ENCODE assay signal across 9 cellular contexts in genomic region chr5:157463621-157464407, GRCh38. TPM values are rescaled to one million over a fixed set of nuclear protein-coding genes. Genes with fewer than 3 reads are reported as not detected.
A peak's percentile ranks its signal among the peaks of the same experiment; 100 is the strongest.
DNase-seq lines count a peak whose midpoint lies in the region; ATAC-seq and TF ChIP-seq lines count a peak whose summit lies in the region.
"Had no signal": no experiment of that assay in that cellular context is flagged by ENCODE, and none has a peak within 500 bp of the region (broad histone marks: within the 10 kb centered on the region; RNA-seq: fewer than 3 reads in every experiment).

No MANE protein-coding gene starts in this region.

- intact Hi-C loops in psoas muscle (cut with DNase I), result no loop called here

- 51 to 64% (median 56%) methylated on average over 7 of the region's 7 CpGs for WGBS in psoas muscle, 3 donors

- no peak for TF ChIP-seq CTCF in chondrocyte (IDR thresholded peaks at IDR 0.05)
- TF ChIP-seq CTCF in psoas muscle (IDR thresholded peaks at IDR 0.05), result no peak

- peaks cover 21% of the 10 kb centered on the region for H3K4me1 Mint-ChIP-seq in chondrocyte (ENCODE audit: low read depth)

- peak; percentile 21 for ATAC-seq in HG03025 (IDR thresholded peaks at IDR 0.05; ENCODE audit: low FRiP score, unreplicated experiment)
- ATAC-seq in psoas muscle, result peak; percentile 70 to 77 (median 76)
- no peak for ATAC-seq in HG02571 (IDR thresholded peaks at IDR 0.05; ENCODE audit: unreplicated experiment)

- H3K27ac ChIP-seq in psoas muscle, result peak overlapping the region; percentile 62

- H3K9me3 Mint-ChIP-seq in chondrocyte (ENCODE audit: low read depth), result no peaks in the 10 kb centered on the region
- H3K9me3 Mint-ChIP-seq: activated naive CD8-positive, alpha-beta T cell treated with anti-CD3 and anti-CD28 coated beads, Interleukin-2, amount 10 ng/mL, durations not matched to agents 7 days and 5 days had no signal

- H3K4me3 ChIP-seq in psoas muscle, result no peak overlapping the region

- H3K27ac Mint-ChIP-seq in chondrocyte (ENCODE audit: unreplicated experiment), result peak overlapping the region; percentile 62
- H3K27ac Mint-ChIP-seq: activated naive CD8-positive, alpha-beta T cell treated with anti-CD3 and anti-CD28 coated beads, Interleukin-2, amount 10 ng/mL, durations not matched to agents 7 days and 5 days had no signal

- H3K4me3 Mint-ChIP-seq in chondrocyte (ENCODE audit: unreplicated experiment), result no peak overlapping the region
- H3K4me3 Mint-ChIP-seq: activated naive CD8-positive, alpha-beta T cell treated with anti-CD3 and anti-CD28 coated beads, Interleukin-2, amount 10 ng/mL, durations not matched to agents 7 days and 5 days had no signal

- no peaks in the 10 kb centered on the region for H3K27me3 Mint-ChIP-seq in chondrocyte (ENCODE audit: low read depth)

- H3K9ac ChIP-seq in ES-I3 (ENCODE audit: low read depth, low read length), result peak overlapping the region; percentile 24; the same call in 1 of the 2 replicates

- H3K4me1 ChIP-seq in ES-I3 (ENCODE audit: insufficient read depth, low read length), result peaks cover 17% of the 10 kb centered on the region
- H3K4me1 ChIP-seq in psoas muscle, result peaks cover 10% of the 10 kb centered on the region

- H3K36me3 ChIP-seq in ES-I3 (ENCODE audit: insufficient read depth, low read length) (no peaks in the 10 kb centered on the region; the same call in 1 of the 2 replicates), psoas muscle (ENCODE audit: insufficient read depth in 1 of 2, low read depth in 1 of 2) (no peaks in the 10 kb centered on the region)

- peaks cover 0 to 22% (median 6%) of the 10 kb centered on the region in 3 donors for H3K27me3 ChIP-seq in psoas muscle (ENCODE audit: insufficient read depth in 3 of 3, low read length in 2 of 3)

- no peaks in the 10 kb centered on the region for H3K9me3 ChIP-seq in ES-I3 (ENCODE audit: control insufficient read depth, insufficient read depth, low read length)
- H3K9me3 ChIP-seq in psoas muscle, result no peaks in the 10 kb centered on the region

- DNase-seq in chondrocyte (ENCODE audit: low spot score), result no peak
- no peak for DNase-seq in psoas muscle
- DNase-seq in OCI-M2 (lab: John Stamatoyannopoulos, UW; ENCODE audit: unreplicated experiment), result no peak
- DNase-seq in ureter (ENCODE audit: low spot score), result no peak
- DNase-seq in NCI-H1105 (lab: John Stamatoyannopoulos, UW), result no peak
- DNase-seq: activated naive CD8-positive, alpha-beta T cell treated with anti-CD3 and anti-CD28 coated beads, Interleukin-2, amount 10 ng/mL, durations not matched to agents 7 days and 5 days had no signal

- H3K36me3 Mint-ChIP-seq in chondrocyte (ENCODE audit: low read depth), result no peaks in the 10 kb centered on the region
- H3K36me3 Mint-ChIP-seq: activated naive CD8-positive, alpha-beta T cell treated with anti-CD3 and anti-CD28 coated beads, Interleukin-2, amount 10 ng/mL, durations not matched to agents 7 days and 5 days had no signal

RNA-seq across cellular contexts. Expression of gene NIPAL4, which starts 3.8 kb away (rescaled TPM):
- total RNA-seq in chondrocyte, result 0.41 to 0.87 TPM (median 0.60 TPM) in 3 replicates
- under 1 TPM; 0.34 to 0.50 (median 0.38) TPM for total RNA-seq in psoas muscle
- under 1 TPM; 0.03 to 0.18 (median 0.13) TPM for polyA plus RNA-seq in psoas muscle
- 49.8 TPM for total RNA-seq in ureter
- total RNA-seq: activated naive CD8-positive, alpha-beta T cell treated with anti-CD3 and anti-CD28 coated beads, Interleukin-2, amount 10 ng/mL, durations not matched to agents 7 days and 5 days had no signal

Comparison
In these comparisons a context has a peak if more than half of its experiments do, and no peak if none do; other contexts are left out.
1. RNA of gene NIPAL4, which starts 3.8 kb away (total RNA-seq): 49.8 TPM in ureter (single experiment); 0.41 to 0.87 TPM in chondrocyte and 0.34 to 0.50 TPM in psoas muscle; every median in the first group is over 10 times any median in the second.